1 cellular context compared by ENCODE assay signal in genomic region chr11:62614275-62614674, GRCh38.
A peak's percentile ranks its signal among the peaks of the same experiment; 100 is the strongest.
TF ChIP-seq lines count a peak whose summit lies in the region.

No MANE protein-coding gene starts in this region.

TF ChIP-seq in K562, 482 proteins besides CTCF, POLR2A, EP300 and RAD21 (continued from another document):
- TF ChIP-seq, protein P1, sequence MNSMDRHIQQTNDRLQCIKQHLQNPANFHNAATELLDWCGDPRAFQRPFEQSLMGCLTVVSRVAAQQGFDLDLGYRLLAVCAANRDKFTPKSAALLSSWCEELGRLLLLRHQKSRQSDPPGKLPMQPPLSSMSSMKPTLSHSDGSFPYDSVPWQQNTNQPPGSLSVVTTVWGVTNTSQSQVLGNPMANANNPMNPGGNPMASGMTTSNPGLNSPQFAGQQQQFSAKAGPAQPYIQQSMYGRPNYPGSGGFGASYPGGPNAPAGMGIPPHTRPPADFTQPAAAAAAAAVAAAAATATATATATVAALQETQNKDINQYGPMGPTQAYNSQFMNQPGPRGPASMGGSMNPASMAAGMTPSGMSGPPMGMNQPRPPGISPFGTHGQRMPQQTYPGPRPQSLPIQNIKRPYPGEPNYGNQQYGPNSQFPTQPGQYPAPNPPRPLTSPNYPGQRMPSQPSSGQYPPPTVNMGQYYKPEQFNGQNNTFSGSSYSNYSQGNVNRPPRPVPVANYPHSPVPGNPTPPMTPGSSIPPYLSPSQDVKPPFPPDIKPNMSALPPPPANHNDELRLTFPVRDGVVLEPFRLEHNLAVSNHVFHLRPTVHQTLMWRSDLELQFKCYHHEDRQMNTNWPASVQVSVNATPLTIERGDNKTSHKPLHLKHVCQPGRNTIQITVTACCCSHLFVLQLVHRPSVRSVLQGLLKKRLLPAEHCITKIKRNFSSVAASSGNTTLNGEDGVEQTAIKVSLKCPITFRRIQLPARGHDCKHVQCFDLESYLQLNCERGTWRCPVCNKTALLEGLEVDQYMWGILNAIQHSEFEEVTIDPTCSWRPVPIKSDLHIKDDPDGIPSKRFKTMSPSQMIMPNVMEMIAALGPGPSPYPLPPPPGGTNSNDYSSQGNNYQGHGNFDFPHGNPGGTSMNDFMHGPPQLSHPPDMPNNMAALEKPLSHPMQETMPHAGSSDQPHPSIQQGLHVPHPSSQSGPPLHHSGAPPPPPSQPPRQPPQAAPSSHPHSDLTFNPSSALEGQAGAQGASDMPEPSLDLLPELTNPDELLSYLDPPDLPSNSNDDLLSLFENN (IDR thresholded peaks at IDR 0.05; ENCODE audit: low read depth in 2 of 2, low read length in 2 of 2): no peak
- TF ChIP-seq HDAC1 (IDR thresholded peaks at IDR 0.05): 0 out of 4 replicates have a peak, but pooled peaks of 1 of the 2 experiments have one; percentile 39
- TF ChIP-seq ZBTB9 (CRISPR knock-in tag; IDR thresholded peaks at IDR 0.05): no peak
- TF ChIP-seq MNT (conservative IDR thresholded peaks at IDR 0.05): 0 out of 4 replicates have a peak, but pooled peaks of 1 of the 2 experiments have one; percentile 43
- TF ChIP-seq ZNF263 (CRISPR knock-in tag; IDR thresholded peaks at IDR 0.05; ENCODE audit: borderline replicate concordance): peak; percentile 89
- TF ChIP-seq PRDM10 (IDR thresholded peaks at IDR 0.05; ENCODE audit: partially characterized antibody): no peak
- TF ChIP-seq, protein P2, sequence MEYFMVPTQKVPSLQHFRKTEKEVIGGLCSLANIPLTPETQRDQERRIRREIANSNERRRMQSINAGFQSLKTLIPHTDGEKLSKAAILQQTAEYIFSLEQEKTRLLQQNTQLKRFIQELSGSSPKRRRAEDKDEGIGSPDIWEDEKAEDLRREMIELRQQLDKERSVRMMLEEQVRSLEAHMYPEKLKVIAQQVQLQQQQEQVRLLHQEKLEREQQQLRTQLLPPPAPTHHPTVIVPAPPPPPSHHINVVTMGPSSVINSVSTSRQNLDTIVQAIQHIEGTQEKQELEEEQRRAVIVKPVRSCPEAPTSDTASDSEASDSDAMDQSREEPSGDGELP (CRISPR knock-in tag; IDR thresholded peaks at IDR 0.05; ENCODE audit: borderline replicate concordance): 0 out of 2 replicates have a peak, but pooled peaks have one; percentile 31
- TF ChIP-seq ZNF583 (CRISPR knock-in tag; IDR thresholded peaks at IDR 0.05): no peak
- no peak for TF ChIP-seq KAT2B (IDR thresholded peaks at IDR 0.05; ENCODE audit: low read depth, low read length)
- TF ChIP-seq CSDE1 (IDR thresholded peaks at IDR 0.05): no peak
- TF ChIP-seq SRF (CRISPR knock-in tag; IDR thresholded peaks at IDR 0.05): no peak
- 0 out of 2 replicates have a peak, but pooled peaks have one; percentile 47 for TF ChIP-seq ZEB2 (IDR thresholded peaks at IDR 0.05)
- TF ChIP-seq, protein P3, sequence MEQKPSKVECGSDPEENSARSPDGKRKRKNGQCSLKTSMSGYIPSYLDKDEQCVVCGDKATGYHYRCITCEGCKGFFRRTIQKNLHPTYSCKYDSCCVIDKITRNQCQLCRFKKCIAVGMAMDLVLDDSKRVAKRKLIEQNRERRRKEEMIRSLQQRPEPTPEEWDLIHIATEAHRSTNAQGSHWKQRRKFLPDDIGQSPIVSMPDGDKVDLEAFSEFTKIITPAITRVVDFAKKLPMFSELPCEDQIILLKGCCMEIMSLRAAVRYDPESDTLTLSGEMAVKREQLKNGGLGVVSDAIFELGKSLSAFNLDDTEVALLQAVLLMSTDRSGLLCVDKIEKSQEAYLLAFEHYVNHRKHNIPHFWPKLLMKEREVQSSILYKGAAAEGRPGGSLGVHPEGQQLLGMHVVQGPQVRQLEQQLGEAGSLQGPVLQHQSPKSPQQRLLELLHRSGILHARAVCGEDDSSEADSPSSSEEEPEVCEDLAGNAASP (IDR thresholded peaks at IDR 0.05): no peak
- 0 out of 4 replicates have a peak, but pooled peaks of 1 of the 2 experiments have one; percentile 14 for TF ChIP-seq NRF1 (conservative IDR thresholded peaks at IDR 0.05 in 1 of 2, IDR thresholded peaks at IDR 0.05 in 1 of 2)
- TF ChIP-seq TAF15 (IDR thresholded peaks at IDR 0.05; ENCODE audit: low read depth, low read length): no peak
- no peak for TF ChIP-seq CEBPZ (IDR thresholded peaks at IDR 0.05; ENCODE audit: borderline replicate concordance, low read depth, low read length)
- TF ChIP-seq, protein P4, sequence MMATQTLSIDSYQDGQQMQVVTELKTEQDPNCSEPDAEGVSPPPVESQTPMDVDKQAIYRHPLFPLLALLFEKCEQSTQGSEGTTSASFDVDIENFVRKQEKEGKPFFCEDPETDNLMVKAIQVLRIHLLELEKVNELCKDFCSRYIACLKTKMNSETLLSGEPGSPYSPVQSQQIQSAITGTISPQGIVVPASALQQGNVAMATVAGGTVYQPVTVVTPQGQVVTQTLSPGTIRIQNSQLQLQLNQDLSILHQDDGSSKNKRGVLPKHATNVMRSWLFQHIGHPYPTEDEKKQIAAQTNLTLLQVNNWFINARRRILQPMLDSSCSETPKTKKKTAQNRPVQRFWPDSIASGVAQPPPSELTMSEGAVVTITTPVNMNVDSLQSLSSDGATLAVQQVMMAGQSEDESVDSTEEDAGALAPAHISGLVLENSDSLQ (IDR thresholded peaks at IDR 0.05): peak; percentile 33; the same call in 1 of the 2 replicates
- TF ChIP-seq JUND (IDR thresholded peaks at IDR 0.05; ENCODE audit: borderline replicate concordance, low read depth, low read length): peak; percentile 40; the same call in 1 of the 2 replicates
- peak; percentile 43; the same call in 1 of the 3 replicates for TF ChIP-seq JUND (tag; IDR thresholded peaks at IDR 0.05; ENCODE audit: borderline replicate concordance, low read depth, low read length)
- TF ChIP-seq C11orf30 (IDR thresholded peaks at IDR 0.05; ENCODE audit: low read depth): peak; percentile 83
- 0 out of 2 replicates have a peak, but pooled peaks have one; percentile 15 for TF ChIP-seq ARID1B (IDR thresholded peaks at IDR 0.05)
- TF ChIP-seq CTBP1 (IDR thresholded peaks at IDR 0.05; ENCODE audit: borderline replicate concordance): peak; percentile 58; the same call in 1 of the 2 replicates
- TF ChIP-seq FUS (optimal IDR thresholded peaks at IDR 0.05; ENCODE audit: low read depth, low read length): no peak
- TF ChIP-seq, protein P5, sequence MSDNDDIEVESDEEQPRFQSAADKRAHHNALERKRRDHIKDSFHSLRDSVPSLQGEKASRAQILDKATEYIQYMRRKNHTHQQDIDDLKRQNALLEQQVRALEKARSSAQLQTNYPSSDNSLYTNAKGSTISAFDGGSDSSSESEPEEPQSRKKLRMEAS (CRISPR knock-in tag; IDR thresholded peaks at IDR 0.05): peak; percentile 52
- TF ChIP-seq SMARCE1 (IDR thresholded peaks at IDR 0.05): peak; percentile 25; the same call in 1 of the 2 replicates
- TF ChIP-seq TBP (optimal IDR thresholded peaks at IDR 0.05; ENCODE audit: low read depth, low read length): peak; percentile 54
- 0 out of 2 replicates have a peak, but pooled peaks have one; percentile 23 for TF ChIP-seq POLR2AphosphoS5 (IDR thresholded peaks at IDR 0.05; ENCODE audit: control insufficient read depth, insufficient read depth, low read depth, low read length)
- TF ChIP-seq, protein P6, sequence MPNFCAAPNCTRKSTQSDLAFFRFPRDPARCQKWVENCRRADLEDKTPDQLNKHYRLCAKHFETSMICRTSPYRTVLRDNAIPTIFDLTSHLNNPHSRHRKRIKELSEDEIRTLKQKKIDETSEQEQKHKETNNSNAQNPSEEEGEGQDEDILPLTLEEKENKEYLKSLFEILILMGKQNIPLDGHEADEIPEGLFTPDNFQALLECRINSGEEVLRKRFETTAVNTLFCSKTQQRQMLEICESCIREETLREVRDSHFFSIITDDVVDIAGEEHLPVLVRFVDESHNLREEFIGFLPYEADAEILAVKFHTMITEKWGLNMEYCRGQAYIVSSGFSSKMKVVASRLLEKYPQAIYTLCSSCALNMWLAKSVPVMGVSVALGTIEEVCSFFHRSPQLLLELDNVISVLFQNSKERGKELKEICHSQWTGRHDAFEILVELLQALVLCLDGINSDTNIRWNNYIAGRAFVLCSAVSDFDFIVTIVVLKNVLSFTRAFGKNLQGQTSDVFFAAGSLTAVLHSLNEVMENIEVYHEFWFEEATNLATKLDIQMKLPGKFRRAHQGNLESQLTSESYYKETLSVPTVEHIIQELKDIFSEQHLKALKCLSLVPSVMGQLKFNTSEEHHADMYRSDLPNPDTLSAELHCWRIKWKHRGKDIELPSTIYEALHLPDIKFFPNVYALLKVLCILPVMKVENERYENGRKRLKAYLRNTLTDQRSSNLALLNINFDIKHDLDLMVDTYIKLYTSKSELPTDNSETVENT (CRISPR knock-in tag; IDR thresholded peaks at IDR 0.05): no peak
- peak; percentile 76 for TF ChIP-seq ZNF316 (IDR thresholded peaks at IDR 0.05)
